Comparison of ENCODE assay signal across 1 cellular context in the genomic region with DNA sequence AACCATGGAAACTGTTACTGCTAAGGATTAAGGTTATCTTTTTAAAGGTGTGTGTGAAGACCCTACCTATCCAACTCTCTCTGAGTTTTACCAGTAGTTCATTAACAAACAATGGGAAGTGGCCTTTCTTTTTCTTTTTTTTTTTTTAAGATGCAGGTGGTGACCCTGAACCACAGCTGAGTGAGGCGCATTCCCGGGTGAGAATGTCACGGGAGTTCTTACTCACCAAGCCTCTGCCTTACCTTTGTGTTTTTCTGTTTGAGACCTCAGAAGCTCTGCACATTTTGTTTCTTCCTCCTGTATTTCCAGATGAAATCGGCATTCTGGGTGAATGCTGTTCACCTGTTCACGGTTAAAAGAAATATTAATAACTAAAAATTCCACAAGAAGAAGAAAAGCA.
TF ChIP-seq lines count a peak whose summit lies in the region.

No MANE protein-coding gene starts in this region.

TF ChIP-seq in WTC11, 78 proteins besides CTCF, POLR2A, EP300 and RAD21 (continued from another document):
- TF ChIP-seq, protein P1, sequence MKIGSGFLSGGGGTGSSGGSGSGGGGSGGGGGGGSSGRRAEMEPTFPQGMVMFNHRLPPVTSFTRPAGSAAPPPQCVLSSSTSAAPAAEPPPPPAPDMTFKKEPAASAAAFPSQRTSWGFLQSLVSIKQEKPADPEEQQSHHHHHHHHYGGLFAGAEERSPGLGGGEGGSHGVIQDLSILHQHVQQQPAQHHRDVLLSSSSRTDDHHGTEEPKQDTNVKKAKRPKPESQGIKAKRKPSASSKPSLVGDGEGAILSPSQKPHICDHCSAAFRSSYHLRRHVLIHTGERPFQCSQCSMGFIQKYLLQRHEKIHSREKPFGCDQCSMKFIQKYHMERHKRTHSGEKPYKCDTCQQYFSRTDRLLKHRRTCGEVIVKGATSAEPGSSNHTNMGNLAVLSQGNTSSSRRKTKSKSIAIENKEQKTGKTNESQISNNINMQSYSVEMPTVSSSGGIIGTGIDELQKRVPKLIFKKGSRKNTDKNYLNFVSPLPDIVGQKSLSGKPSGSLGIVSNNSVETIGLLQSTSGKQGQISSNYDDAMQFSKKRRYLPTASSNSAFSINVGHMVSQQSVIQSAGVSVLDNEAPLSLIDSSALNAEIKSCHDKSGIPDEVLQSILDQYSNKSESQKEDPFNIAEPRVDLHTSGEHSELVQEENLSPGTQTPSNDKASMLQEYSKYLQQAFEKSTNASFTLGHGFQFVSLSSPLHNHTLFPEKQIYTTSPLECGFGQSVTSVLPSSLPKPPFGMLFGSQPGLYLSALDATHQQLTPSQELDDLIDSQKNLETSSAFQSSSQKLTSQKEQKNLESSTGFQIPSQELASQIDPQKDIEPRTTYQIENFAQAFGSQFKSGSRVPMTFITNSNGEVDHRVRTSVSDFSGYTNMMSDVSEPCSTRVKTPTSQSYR (CRISPR knock-in tag; IDR thresholded peaks at IDR 0.05) = no peak
